ENCODE assay signal across 10 cellular contexts in the genomic region with DNA sequence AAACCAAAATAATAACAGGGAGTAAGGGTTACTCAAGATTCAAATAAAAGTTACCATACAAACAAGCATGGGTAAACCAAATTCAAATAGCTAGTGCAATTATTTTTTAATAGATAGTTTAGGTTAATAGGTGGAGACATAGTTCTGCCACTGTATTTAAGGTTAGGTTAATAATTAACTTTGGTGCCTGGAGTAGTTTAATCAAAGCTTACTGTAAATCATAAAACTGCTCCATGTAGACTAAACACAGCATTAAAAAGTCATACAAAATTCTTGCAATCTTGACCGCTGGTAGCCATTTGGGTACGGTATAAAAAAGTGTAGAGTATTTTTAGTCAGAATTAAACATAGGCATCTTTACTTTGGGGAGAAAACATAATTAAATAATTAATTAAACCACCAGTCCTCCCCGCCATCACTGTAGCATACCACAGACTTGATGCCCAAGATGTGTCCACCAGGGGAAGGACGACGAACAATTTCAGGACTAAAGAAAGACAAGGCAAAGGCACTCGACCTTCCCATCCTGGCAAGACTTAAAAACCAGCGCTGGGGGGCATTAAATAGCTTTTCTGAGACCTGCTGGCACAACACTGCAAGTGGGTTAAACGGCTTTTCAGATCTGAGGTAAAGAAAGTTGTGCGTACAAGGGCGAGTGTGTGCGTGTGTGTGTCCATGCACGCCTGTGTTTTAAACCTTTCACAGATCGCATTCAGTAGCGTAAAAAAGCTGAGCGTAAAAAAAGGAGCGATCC. TPM values are rescaled to one million over a fixed set of nuclear protein-coding genes. Genes with fewer than 3 reads are reported as not detected.
A peak's percentile ranks its signal among the peaks of the same experiment; 100 is the strongest.
DNase-seq lines count a peak whose midpoint lies in the region; ATAC-seq and TF ChIP-seq lines count a peak whose summit lies in the region.
"Had no signal": no experiment of that assay in that cellular context is flagged by ENCODE, and none has a peak within 500 bp of the region (broad histone marks: within the 10 kb centered on the region; RNA-seq: fewer than 3 reads in every experiment).

No MANE protein-coding gene starts in this region.

- H3K4me1 ChIP-seq in lower lobe of right lung (peaks cover 45% of the 10 kb centered on the region), thymus (ENCODE audit: control insufficient read depth, insufficient read depth, low read length) (no peaks in the 10 kb centered on the region)

- no peak for ATAC-seq in lower lobe of right lung
- ATAC-seq in GM21717 (IDR thresholded peaks at IDR 0.05; ENCODE audit: unreplicated experiment) = no peak
- ATAC-seq: natural killer cell treated with Interleukin-12 subunit alpha and Interleukin-12 subunit beta and Interleukin-15 and Interleukin-18, amount 100 ng/mL, for 72 hours; T-cell had no signal

- no peaks in the 10 kb centered on the region for H3K36me3 ChIP-seq in lower lobe of right lung
- H3K36me3 ChIP-seq in thymus (ENCODE audit: control insufficient read depth, insufficient read depth) = no peaks in the 10 kb centered on the region

- H3K9me3 ChIP-seq in lower lobe of right lung (no peaks in the 10 kb centered on the region), thymus (ENCODE audit: control insufficient read depth) (no peaks in the 10 kb centered on the region)

- 38% methylated on average over 16 of the region's 16 CpGs for WGBS in thymus

- intact Hi-C loops in lower lobe of right lung (cut with DNase I) = no loop called here

- H3K4me3 ChIP-seq in lower lobe of right lung (peak overlapping the region; percentile 69), thymus (ENCODE audit: low read length) (peak overlapping the region; percentile 0)

- DNase-seq in NCI-H1417 (lab: John Stamatoyannopoulos, UW) = peak in 2 of 3 experiments; percentile 61 to 77
- DNase-seq in NCI-H1417 treated with DMSO at 0.1 percent for 48 hours (lab: John Stamatoyannopoulos, UW) = no peak
- peak; percentile 43 for DNase-seq in cerebellum (ENCODE audit: low spot score)
- no peak for DNase-seq in lower lobe of right lung
- no peak for DNase-seq in HCEC 1CT
- no peak for DNase-seq in stimulated activated CD4-positive, alpha-beta T cell treated with anti-CD3 and anti-CD28 coated beads, Interleukin-2, amount 100 ng/mL, for 24 hours
- DNase-seq: T-cell had no signal

- no peak for TF ChIP-seq CTCF in lower lobe of right lung (IDR thresholded peaks at IDR 0.05)

- H3K27ac ChIP-seq in lower lobe of right lung = peak overlapping the region; percentile 75
- no peak overlapping the region for H3K27ac ChIP-seq in thymus (ENCODE audit: low read depth)

- H3K27me3 ChIP-seq in lower lobe of right lung (ENCODE audit: low read depth) (peaks cover 61% of the 10 kb centered on the region), thymus (ENCODE audit: control insufficient read depth, insufficient read depth) (peaks cover 61% of the 10 kb centered on the region)

RNA-seq across cellular contexts. Expression of a gene that starts 2.9 kb away (rescaled TPM):
- total RNA-seq in cerebellum = 181 TPM
- total RNA-seq in lower lobe of right lung = 44.3 TPM
- polyA plus RNA-seq in thymus = 3.6 TPM
- total RNA-seq: natural killer cell treated with Interleukin-12 subunit alpha and Interleukin-12 subunit beta and Interleukin-15 and Interleukin-18, amount 100 ng/mL, for 72 hours had no signal

Comparison
In these comparisons a context has a peak if more than half of its experiments do, and no peak if none do; other contexts are left out.
1. DNase-seq: peak in NCI-H1417 (2 of 3) and cerebellum (single experiment); none in NCI-H1417 treated with DMSO at 0.1 percent for 48 hours (single experiment), lower lobe of right lung (single experiment), HCEC 1CT (single experiment) and stimulated activated CD4-positive, alpha-beta T cell treated with anti-CD3 and anti-CD28 coated beads, Interleukin-2, amount 100 ng/mL, for 24 hours (0 of 2).